11 cellular contexts compared by ENCODE assay signal in genomic region chr21:45078371-45078770, GRCh38. TPM values are rescaled to one million over a fixed set of nuclear protein-coding genes. Genes with fewer than 3 reads are reported as not detected.
A peak's percentile ranks its signal among the peaks of the same experiment; 100 is the strongest.
DNase-seq lines count a peak whose midpoint lies in the region; ATAC-seq and TF ChIP-seq lines count a peak whose summit lies in the region.
"Had no signal": no experiment of that assay in that cellular context is flagged by ENCODE, and none has a peak within 500 bp of the region (broad histone marks: within the 10 kb centered on the region; RNA-seq: fewer than 3 reads in every experiment).

No MANE protein-coding gene starts in this region.

- no peak for TF ChIP-seq POLR2A in transverse colon (IDR thresholded peaks at IDR 0.05)

- in situ Hi-C loops in transverse colon (cut with MboI; ENCODE audit: low pct_ligation_motif_present in 1 of 4, low pct_unique_long_range_greater_than_20kb in 1 of 4, low sequenced_read_pairs in 3 of 4), result no loop called here

- H3K27me3 Mint-ChIP-seq in activated T-helper 1 cell treated with anti-CD3 and anti-CD28 coated beads, Interleukin-12 subunit alpha, Interleukin-12 subunit beta, Interleukin-2, Interleukin-4 antibody, amounts not matched to agents 30 ng/mL and 10 ng/mL and 1 ng/mL, durations not matched to agents 14 hours and 24 hours and 36 hours (ENCODE audit: insufficient read depth), result no peaks in the 10 kb centered on the region
- H3K27me3 Mint-ChIP-seq in immature natural killer cell (ENCODE audit: low read depth in 3 of 3), result peaks cover 4 to 17% (median 15%) of the 10 kb centered on the region in 3 donors
- H3K27me3 Mint-ChIP-seq in stimulated activated memory B cell treated with anti-CD40 and anti-IgM and Interleukin-4, amounts not matched to agents 10 μg/mL and 1 μg/mL and 100 μg/mL, for 72 hours, result no peaks in the 10 kb centered on the region

- peaks cover 81% of the 10 kb centered on the region for H3K4me1 Mint-ChIP-seq in activated T-helper 1 cell treated with anti-CD3 and anti-CD28 coated beads, Interleukin-12 subunit alpha, Interleukin-12 subunit beta, Interleukin-2, Interleukin-4 antibody, amounts not matched to agents 30 ng/mL and 10 ng/mL and 1 ng/mL, durations not matched to agents 14 hours and 24 hours and 36 hours (ENCODE audit: low read depth)
- H3K4me1 Mint-ChIP-seq in immature natural killer cell, result peaks cover 62 to 68% of the 10 kb centered on the region in 2 donors
- peaks cover 47% of the 10 kb centered on the region for H3K4me1 Mint-ChIP-seq in stimulated activated memory B cell treated with anti-CD40 and anti-IgM and Interleukin-4, amounts not matched to agents 10 μg/mL and 1 μg/mL and 100 μg/mL, for 72 hours

- peaks cover 14% of the 10 kb centered on the region for H3K27me3 ChIP-seq in transverse colon

- no peak for TF ChIP-seq EP300 in transverse colon (IDR thresholded peaks at IDR 0.05; ENCODE audit: low read depth)

- no peaks in the 10 kb centered on the region for H3K9me3 ChIP-seq in transverse colon

- H3K27ac Mint-ChIP-seq in activated T-helper 1 cell treated with anti-CD3 and anti-CD28 coated beads, Interleukin-12 subunit alpha, Interleukin-12 subunit beta, Interleukin-2, Interleukin-4 antibody, amounts not matched to agents 30 ng/mL and 10 ng/mL and 1 ng/mL, durations not matched to agents 14 hours and 24 hours and 36 hours, result peak overlapping the region; percentile 73
- H3K27ac Mint-ChIP-seq in immature natural killer cell, result peak overlapping the region; percentile 90 to 96 (median 94)
- H3K27ac Mint-ChIP-seq in stimulated activated memory B cell treated with anti-CD40 and anti-IgM and Interleukin-4, amounts not matched to agents 10 μg/mL and 1 μg/mL and 100 μg/mL, for 72 hours, result no peak overlapping the region

- peak overlapping the region; percentile 25 for H3K4me3 Mint-ChIP-seq in activated T-helper 1 cell treated with anti-CD3 and anti-CD28 coated beads, Interleukin-12 subunit alpha, Interleukin-12 subunit beta, Interleukin-2, Interleukin-4 antibody, amounts not matched to agents 30 ng/mL and 10 ng/mL and 1 ng/mL, durations not matched to agents 14 hours and 24 hours and 36 hours
- peak overlapping the region in 4 of 5 donors; percentile 50 to 76 (median 72) for H3K4me3 Mint-ChIP-seq in immature natural killer cell
- no peak overlapping the region for H3K4me3 Mint-ChIP-seq in stimulated activated memory B cell treated with anti-CD40 and anti-IgM and Interleukin-4, amounts not matched to agents 10 μg/mL and 1 μg/mL and 100 μg/mL, for 72 hours

- peak; percentile 61 for DNase-seq in activated effector memory CD4-positive, alpha-beta T cell treated with anti-CD3 and anti-CD28 coated beads, Interleukin-2, amount 50 U/mL, for 16 hours
- DNase-seq in activated effector memory CD4-positive, alpha-beta T cell treated with Interleukin-2 at 50 U/mL for 16 hours, result no peak
- no peak for DNase-seq in activated T-helper 1 cell treated with anti-CD3 and anti-CD28 coated beads, Interleukin-12 subunit alpha, Interleukin-12 subunit beta, Interleukin-2, Interleukin-4 antibody, amounts not matched to agents 30 ng/mL and 10 ng/mL and 1 ng/mL, durations not matched to agents 14 hours and 24 hours and 36 hours (ENCODE audit: low spot score)
- DNase-seq in immature natural killer cell (no peak), transverse colon (no peak), DMS79 (lab: John Stamatoyannopoulos, UW) (no peak)
- DNase-seq: NCI-H1436 treated with DMSO at 0.1 percent for 48 hours, NCI-H524 treated with DMSO at 0.1 percent for 48 hours had no signal

- H3K9me3 Mint-ChIP-seq in activated T-helper 1 cell treated with anti-CD3 and anti-CD28 coated beads, Interleukin-12 subunit alpha, Interleukin-12 subunit beta, Interleukin-2, Interleukin-4 antibody, amounts not matched to agents 30 ng/mL and 10 ng/mL and 1 ng/mL, durations not matched to agents 14 hours and 24 hours and 36 hours, result no peaks in the 10 kb centered on the region
- no peaks in the 10 kb centered on the region for H3K9me3 Mint-ChIP-seq in immature natural killer cell
- no peaks in the 10 kb centered on the region for H3K9me3 Mint-ChIP-seq in stimulated activated memory B cell treated with anti-CD40 and anti-IgM and Interleukin-4, amounts not matched to agents 10 μg/mL and 1 μg/mL and 100 μg/mL, for 72 hours

- H3K4me3 ChIP-seq in transverse colon, result no peak overlapping the region

- peaks cover 15% of the 10 kb centered on the region for H3K36me3 Mint-ChIP-seq in activated T-helper 1 cell treated with anti-CD3 and anti-CD28 coated beads, Interleukin-12 subunit alpha, Interleukin-12 subunit beta, Interleukin-2, Interleukin-4 antibody, amounts not matched to agents 30 ng/mL and 10 ng/mL and 1 ng/mL, durations not matched to agents 14 hours and 24 hours and 36 hours (ENCODE audit: low read depth)
- H3K36me3 Mint-ChIP-seq in immature natural killer cell, result no peaks in the 10 kb centered on the region
- peaks cover 35% of the 10 kb centered on the region for H3K36me3 Mint-ChIP-seq in stimulated activated memory B cell treated with anti-CD40 and anti-IgM and Interleukin-4, amounts not matched to agents 10 μg/mL and 1 μg/mL and 100 μg/mL, for 72 hours

- no peak for TF ChIP-seq CTCF in transverse colon (IDR thresholded peaks at IDR 0.05)

- intact Hi-C loops in activated T-helper 1 cell treated with anti-CD3 and anti-CD28 coated beads, Interleukin-12 subunit alpha, Interleukin-12 subunit beta, Interleukin-2, Interleukin-4 antibody, amounts not matched to agents 30 ng/mL and 10 ng/mL and 1 ng/mL, durations not matched to agents 14 hours and 24 hours and 36 hours (cut with micrococcal nuclease), result loop anchor here (2.0 to 10.0 kb wide), 4 partner anchors 50 to 274 kb away; partner anchors contain the start of gene UBE2G2
- intact Hi-C loops in transverse colon (cut with DNase I; ENCODE audit: low total_unique reads), result loop anchor here (10.0 kb wide), 1 partner anchor 124 kb away; no protein-coding TSS in a partner anchor

- 20 to 75% methylated on average over 1 to 5 of the region's 5 CpGs for WGBS in transverse colon (ENCODE audit: low coverage in 1 of 2), 2 donors

- peak overlapping the region in 3 of 4 donors; percentile 26 to 78 (median 65) for H3K27ac ChIP-seq in transverse colon
- H3K27ac ChIP-seq: parathyroid adenoma had no signal

- no peak for ATAC-seq in HG02763 (IDR thresholded peaks at IDR 0.05; ENCODE audit: unreplicated experiment)
- no peak for ATAC-seq in stimulated activated memory B cell treated with anti-CD40 and anti-IgM and Interleukin-4, amounts not matched to agents 10 μg/mL and 1 μg/mL and 100 μg/mL, for 72 hours

- no peaks in the 10 kb centered on the region for H3K36me3 ChIP-seq in transverse colon

- peaks cover 1 to 50% (median 32%) of the 10 kb centered on the region in 4 donors for H3K4me1 ChIP-seq in transverse colon
- H3K4me1 ChIP-seq: parathyroid adenoma had no signal

RNA-seq across cellular contexts. Expression of gene ADARB1, which starts 4.0 kb away (rescaled TPM):
- total RNA-seq in activated T-helper 1 cell treated with anti-CD3 and anti-CD28 coated beads, Interleukin-12 subunit alpha, Interleukin-12 subunit beta, Interleukin-2, Interleukin-4 antibody, amounts not matched to agents 30 ng/mL and 10 ng/mL and 1 ng/mL, durations not matched to agents 14 hours and 24 hours and 36 hours, result 24.8 and 25.9 TPM in 2 replicates
- 1 to 10 TPM; 3.0 to 4.5 (median 3.4) TPM for polyA plus RNA-seq in immature natural killer cell
- 10 to 100 TPM in 3 of 4 donors, 1 to 10 TPM in 1; 6.8 to 32.2 (median 17.3) TPM for total RNA-seq in transverse colon
